In the genomic region with DNA sequence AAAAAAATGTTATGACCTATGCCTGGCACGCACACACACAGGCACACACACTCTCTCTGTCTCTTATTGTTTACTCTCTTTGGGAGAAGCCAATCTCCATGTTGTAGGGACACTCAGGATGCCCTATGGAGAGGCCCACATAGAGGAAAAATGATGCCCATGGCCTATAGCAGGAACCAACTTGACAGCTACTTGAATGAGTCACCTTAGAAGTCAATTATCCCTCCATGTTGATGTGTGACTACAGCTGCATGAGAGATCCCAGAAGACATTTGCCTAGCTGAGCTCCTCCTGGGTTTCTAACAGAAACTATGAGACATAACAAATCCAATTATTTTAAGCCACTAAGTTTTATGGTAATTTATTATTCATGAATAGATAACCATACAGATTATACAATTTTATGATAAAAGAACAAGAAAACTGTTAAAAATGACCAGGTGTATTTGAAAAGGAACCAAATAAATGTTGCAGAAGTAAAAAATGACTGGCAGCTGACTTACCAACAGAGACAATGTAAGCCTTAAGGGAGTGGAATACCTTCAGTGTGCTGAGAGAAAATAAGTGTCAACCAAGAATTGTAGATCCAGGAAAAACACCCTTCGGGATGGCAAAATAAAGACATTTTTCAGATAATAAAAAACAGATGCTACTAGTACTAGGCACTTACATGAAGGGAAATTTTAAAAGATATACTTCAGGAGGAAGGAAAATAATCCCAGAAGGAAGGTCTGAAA, we compare ENCODE assay signal across 2 cellular contexts.
TF ChIP-seq lines count a peak whose summit lies in the region.

No MANE protein-coding gene starts in this region.

TF ChIP-seq in HepG2, 621 proteins besides CTCF, POLR2A, EP300 and RAD21:
- TF ChIP-seq ZNF7 (CRISPR knock-in tag; IDR thresholded peaks at IDR 0.05) (no peak), ZNF317 (CRISPR knock-in tag; IDR thresholded peaks at IDR 0.05) (peak; percentile 99), ZNF451 (CRISPR knock-in tag; IDR thresholded peaks at IDR 0.05) (no peak), ZSCAN30 (CRISPR knock-in tag; IDR thresholded peaks at IDR 0.05) (no peak), ZNF136 (CRISPR knock-in tag; IDR thresholded peaks at IDR 0.05; ENCODE audit: low read depth) (peak; percentile 65; the same call in 1 of the 2 replicates)
- TF ChIP-seq, protein P1, sequence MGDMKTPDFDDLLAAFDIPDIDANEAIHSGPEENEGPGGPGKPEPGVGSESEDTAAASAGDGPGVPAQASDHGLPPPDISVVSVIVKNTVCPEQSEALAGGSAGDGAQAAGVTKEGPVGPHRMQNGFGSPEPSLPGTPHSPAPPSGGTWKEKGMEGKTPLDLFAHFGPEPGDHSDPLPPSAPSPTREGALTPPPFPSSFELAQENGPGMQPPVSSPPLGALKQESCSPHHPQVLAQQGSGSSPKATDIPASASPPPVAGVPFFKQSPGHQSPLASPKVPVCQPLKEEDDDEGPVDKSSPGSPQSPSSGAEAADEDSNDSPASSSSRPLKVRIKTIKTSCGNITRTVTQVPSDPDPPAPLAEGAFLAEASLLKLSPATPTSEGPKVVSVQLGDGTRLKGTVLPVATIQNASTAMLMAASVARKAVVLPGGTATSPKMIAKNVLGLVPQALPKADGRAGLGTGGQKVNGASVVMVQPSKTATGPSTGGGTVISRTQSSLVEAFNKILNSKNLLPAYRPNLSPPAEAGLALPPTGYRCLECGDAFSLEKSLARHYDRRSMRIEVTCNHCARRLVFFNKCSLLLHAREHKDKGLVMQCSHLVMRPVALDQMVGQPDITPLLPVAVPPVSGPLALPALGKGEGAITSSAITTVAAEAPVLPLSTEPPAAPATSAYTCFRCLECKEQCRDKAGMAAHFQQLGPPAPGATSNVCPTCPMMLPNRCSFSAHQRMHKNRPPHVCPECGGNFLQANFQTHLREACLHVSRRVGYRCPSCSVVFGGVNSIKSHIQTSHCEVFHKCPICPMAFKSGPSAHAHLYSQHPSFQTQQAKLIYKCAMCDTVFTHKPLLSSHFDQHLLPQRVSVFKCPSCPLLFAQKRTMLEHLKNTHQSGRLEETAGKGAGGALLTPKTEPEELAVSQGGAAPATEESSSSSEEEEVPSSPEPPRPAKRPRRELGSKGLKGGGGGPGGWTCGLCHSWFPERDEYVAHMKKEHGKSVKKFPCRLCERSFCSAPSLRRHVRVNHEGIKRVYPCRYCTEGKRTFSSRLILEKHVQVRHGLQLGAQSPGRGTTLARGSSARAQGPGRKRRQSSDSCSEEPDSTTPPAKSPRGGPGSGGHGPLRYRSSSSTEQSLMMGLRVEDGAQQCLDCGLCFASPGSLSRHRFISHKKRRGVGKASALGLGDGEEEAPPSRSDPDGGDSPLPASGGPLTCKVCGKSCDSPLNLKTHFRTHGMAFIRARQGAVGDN (CRISPR knock-in tag; IDR thresholded peaks at IDR 0.05), result no peak
- TF ChIP-seq, protein P2, sequence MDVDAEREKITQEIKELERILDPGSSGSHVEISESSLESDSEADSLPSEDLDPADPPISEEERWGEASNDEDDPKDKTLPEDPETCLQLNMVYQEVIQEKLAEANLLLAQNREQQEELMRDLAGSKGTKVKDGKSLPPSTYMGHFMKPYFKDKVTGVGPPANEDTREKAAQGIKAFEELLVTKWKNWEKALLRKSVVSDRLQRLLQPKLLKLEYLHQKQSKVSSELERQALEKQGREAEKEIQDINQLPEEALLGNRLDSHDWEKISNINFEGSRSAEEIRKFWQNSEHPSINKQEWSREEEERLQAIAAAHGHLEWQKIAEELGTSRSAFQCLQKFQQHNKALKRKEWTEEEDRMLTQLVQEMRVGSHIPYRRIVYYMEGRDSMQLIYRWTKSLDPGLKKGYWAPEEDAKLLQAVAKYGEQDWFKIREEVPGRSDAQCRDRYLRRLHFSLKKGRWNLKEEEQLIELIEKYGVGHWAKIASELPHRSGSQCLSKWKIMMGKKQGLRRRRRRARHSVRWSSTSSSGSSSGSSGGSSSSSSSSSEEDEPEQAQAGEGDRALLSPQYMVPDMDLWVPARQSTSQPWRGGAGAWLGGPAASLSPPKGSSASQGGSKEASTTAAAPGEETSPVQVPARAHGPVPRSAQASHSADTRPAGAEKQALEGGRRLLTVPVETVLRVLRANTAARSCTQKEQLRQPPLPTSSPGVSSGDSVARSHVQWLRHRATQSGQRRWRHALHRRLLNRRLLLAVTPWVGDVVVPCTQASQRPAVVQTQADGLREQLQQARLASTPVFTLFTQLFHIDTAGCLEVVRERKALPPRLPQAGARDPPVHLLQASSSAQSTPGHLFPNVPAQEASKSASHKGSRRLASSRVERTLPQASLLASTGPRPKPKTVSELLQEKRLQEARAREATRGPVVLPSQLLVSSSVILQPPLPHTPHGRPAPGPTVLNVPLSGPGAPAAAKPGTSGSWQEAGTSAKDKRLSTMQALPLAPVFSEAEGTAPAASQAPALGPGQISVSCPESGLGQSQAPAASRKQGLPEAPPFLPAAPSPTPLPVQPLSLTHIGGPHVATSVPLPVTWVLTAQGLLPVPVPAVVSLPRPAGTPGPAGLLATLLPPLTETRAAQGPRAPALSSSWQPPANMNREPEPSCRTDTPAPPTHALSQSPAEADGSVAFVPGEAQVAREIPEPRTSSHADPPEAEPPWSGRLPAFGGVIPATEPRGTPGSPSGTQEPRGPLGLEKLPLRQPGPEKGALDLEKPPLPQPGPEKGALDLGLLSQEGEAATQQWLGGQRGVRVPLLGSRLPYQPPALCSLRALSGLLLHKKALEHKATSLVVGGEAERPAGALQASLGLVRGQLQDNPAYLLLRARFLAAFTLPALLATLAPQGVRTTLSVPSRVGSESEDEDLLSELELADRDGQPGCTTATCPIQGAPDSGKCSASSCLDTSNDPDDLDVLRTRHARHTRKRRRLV (CRISPR knock-in tag; IDR thresholded peaks at IDR 0.05), result no peak
TF ChIP-seq in HepG2: peak in this region for 2.

TF ChIP-seq in GM12878, 131 proteins besides CTCF, POLR2A, EP300 and RAD21 (continues in another document):
- TF ChIP-seq ETV6 (conservative IDR thresholded peaks at IDR 0.05 in 1 of 2, IDR thresholded peaks at IDR 0.05 in 1 of 2; ENCODE audit: borderline replicate concordance in 1 of 2, low read depth in 1 of 2), result no peak
- TF ChIP-seq, protein P3, sequence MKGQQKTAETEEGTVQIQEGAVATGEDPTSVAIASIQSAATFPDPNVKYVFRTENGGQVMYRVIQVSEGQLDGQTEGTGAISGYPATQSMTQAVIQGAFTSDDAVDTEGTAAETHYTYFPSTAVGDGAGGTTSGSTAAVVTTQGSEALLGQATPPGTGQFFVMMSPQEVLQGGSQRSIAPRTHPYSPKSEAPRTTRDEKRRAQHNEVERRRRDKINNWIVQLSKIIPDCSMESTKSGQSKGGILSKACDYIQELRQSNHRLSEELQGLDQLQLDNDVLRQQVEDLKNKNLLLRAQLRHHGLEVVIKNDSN (IDR thresholded peaks at IDR 0.05; ENCODE audit: borderline replicate concordance, extremely low read length, insufficient read depth, low read depth, low read length), result no peak
- TF ChIP-seq, protein P4, sequence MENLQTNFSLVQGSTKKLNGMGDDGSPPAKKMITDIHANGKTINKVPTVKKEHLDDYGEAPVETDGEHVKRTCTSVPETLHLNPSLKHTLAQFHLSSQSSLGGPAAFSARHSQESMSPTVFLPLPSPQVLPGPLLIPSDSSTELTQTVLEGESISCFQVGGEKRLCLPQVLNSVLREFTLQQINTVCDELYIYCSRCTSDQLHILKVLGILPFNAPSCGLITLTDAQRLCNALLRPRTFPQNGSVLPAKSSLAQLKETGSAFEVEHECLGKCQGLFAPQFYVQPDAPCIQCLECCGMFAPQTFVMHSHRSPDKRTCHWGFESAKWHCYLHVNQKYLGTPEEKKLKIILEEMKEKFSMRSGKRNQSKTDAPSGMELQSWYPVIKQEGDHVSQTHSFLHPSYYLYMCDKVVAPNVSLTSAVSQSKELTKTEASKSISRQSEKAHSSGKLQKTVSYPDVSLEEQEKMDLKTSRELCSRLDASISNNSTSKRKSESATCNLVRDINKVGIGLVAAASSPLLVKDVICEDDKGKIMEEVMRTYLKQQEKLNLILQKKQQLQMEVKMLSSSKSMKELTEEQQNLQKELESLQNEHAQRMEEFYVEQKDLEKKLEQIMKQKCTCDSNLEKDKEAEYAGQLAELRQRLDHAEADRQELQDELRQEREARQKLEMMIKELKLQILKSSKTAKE (IDR thresholded peaks at IDR 0.05; ENCODE audit: low read depth, poor library complexity, severe bottlenecking), result peak; percentile 60
- TF ChIP-seq MYB (IDR thresholded peaks at IDR 0.05; ENCODE audit: borderline replicate concordance, low read depth, low read length), result no peak
- TF ChIP-seq RFX5 (IDR thresholded peaks at IDR 0.05; ENCODE audit: low read depth, low read length), result no peak
- peak; percentile 39 for TF ChIP-seq KLF5 (IDR thresholded peaks at IDR 0.05; ENCODE audit: partially characterized antibody)
- TF ChIP-seq TBL1XR1 (IDR thresholded peaks at IDR 0.05; ENCODE audit: low read depth, low read length), result no peak
- TF ChIP-seq, protein P5, sequence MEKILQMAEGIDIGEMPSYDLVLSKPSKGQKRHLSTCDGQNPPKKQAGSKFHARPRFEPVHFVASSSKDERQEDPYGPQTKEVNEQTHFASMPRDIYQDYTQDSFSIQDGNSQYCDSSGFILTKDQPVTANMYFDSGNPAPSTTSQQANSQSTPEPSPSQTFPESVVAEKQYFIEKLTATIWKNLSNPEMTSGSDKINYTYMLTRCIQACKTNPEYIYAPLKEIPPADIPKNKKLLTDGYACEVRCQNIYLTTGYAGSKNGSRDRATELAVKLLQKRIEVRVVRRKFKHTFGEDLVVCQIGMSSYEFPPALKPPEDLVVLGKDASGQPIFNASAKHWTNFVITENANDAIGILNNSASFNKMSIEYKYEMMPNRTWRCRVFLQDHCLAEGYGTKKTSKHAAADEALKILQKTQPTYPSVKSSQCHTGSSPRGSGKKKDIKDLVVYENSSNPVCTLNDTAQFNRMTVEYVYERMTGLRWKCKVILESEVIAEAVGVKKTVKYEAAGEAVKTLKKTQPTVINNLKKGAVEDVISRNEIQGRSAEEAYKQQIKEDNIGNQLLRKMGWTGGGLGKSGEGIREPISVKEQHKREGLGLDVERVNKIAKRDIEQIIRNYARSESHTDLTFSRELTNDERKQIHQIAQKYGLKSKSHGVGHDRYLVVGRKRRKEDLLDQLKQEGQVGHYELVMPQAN (conservative IDR thresholded peaks at IDR 0.05), result no peak
- no peak for TF ChIP-seq CHD2 (IDR thresholded peaks at IDR 0.05; ENCODE audit: borderline replicate concordance, low read depth, low read length)
- no peak for TF ChIP-seq BRCA1 (IDR thresholded peaks at IDR 0.05; ENCODE audit: low read depth, low read length)
- TF ChIP-seq DPF2 (IDR thresholded peaks at IDR 0.05), result no peak
- TF ChIP-seq CBX5 (IDR thresholded peaks at IDR 0.05; ENCODE audit: low read depth), result peak; percentile 94
- no peak for TF ChIP-seq TCF12 (IDR thresholded peaks at IDR 0.05; ENCODE audit: low read depth, low read length)
- TF ChIP-seq BHLHE40 (IDR thresholded peaks at IDR 0.05; ENCODE audit: borderline replicate concordance in 1 of 2, low read depth in 2 of 2, low read length in 1 of 2), result no peak
- TF ChIP-seq, protein P6, sequence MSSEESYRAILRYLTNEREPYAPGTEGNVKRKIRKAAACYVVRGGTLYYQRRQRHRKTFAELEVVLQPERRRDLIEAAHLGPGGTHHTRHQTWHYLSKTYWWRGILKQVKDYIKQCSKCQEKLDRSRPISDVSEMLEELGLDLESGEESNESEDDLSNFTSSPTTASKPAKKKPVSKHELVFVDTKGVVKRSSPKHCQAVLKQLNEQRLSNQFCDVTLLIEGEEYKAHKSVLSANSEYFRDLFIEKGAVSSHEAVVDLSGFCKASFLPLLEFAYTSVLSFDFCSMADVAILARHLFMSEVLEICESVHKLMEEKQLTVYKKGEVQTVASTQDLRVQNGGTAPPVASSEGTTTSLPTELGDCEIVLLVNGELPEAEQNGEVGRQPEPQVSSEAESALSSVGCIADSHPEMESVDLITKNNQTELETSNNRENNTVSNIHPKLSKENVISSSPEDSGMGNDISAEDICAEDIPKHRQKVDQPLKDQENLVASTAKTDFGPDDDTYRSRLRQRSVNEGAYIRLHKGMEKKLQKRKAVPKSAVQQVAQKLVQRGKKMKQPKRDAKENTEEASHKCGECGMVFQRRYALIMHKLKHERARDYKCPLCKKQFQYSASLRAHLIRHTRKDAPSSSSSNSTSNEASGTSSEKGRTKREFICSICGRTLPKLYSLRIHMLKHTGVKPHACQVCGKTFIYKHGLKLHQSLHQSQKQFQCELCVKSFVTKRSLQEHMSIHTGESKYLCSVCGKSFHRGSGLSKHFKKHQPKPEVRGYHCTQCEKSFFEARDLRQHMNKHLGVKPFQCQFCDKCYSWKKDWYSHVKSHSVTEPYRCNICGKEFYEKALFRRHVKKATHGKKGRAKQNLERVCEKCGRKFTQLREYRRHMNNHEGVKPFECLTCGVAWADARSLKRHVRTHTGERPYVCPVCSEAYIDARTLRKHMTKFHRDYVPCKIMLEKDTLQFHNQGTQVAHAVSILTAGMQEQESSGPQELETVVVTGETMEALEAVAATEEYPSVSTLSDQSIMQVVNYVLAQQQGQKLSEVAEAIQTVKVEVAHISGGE (CRISPR knock-in tag; IDR thresholded peaks at IDR 0.05), result no peak
- no peak for TF ChIP-seq ZBED1 (IDR thresholded peaks at IDR 0.05; ENCODE audit: borderline replicate concordance)
- no peak for TF ChIP-seq BCL11A (IDR thresholded peaks at IDR 0.05; ENCODE audit: low read depth, low read length)
- TF ChIP-seq TCF7 (IDR thresholded peaks at IDR 0.05; ENCODE audit: borderline replicate concordance), result no peak
- TF ChIP-seq POLR2AphosphoS5 (IDR thresholded peaks at IDR 0.05; ENCODE audit: low read length), result no peak
- no peak for TF ChIP-seq RAD51 (IDR thresholded peaks at IDR 0.05)
- TF ChIP-seq PAX5 (IDR thresholded peaks at IDR 0.05; ENCODE audit: borderline replicate concordance, low read depth, low read length), result no peak
- TF ChIP-seq NRF1 (conservative IDR thresholded peaks at IDR 0.05; ENCODE audit: low read depth, low read length), result no peak
- no peak for TF ChIP-seq SRF (IDR thresholded peaks at IDR 0.05; ENCODE audit: low read depth in 2 of 2, low read length in 2 of 2)
- TF ChIP-seq, protein P7, sequence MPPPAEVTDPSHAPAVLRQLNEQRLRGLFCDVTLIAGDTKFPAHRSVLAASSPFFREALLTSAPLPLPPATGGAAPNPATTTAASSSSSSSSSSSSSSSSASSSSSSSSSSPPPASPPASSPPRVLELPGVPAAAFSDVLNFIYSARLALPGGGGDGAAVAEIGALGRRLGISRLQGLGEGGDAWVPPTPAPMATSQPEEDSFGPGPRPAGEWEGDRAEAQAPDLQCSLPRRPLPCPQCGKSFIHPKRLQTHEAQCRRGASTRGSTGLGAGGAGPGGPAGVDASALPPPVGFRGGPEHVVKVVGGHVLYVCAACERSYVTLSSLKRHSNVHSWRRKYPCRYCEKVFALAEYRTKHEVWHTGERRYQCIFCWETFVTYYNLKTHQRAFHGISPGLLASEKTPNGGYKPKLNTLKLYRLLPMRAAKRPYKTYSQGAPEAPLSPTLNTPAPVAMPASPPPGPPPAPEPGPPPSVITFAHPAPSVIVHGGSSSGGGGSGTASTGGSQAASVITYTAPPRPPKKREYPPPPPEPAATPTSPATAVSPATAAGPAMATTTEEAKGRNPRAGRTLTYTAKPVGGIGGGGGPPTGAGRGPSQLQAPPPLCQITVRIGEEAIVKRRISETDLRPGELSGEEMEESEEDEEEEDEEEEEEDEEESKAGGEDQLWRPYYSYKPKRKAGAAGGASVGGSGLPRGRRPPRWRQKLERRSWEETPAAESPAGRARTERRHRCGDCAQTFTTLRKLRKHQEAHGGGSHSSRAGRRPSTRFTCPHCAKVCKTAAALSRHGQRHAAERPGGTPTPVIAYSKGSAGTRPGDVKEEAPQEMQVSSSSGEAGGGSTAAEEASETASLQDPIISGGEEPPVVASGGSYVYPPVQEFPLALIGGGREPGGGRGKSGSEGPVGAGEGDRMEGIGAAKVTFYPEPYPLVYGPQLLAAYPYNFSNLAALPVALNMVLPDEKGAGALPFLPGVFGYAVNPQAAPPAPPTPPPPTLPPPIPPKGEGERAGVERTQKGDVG (CRISPR knock-in tag; IDR thresholded peaks at IDR 0.05), result no peak
- TF ChIP-seq CHD4 (IDR thresholded peaks at IDR 0.05), result no peak
